In the genomic region with DNA sequence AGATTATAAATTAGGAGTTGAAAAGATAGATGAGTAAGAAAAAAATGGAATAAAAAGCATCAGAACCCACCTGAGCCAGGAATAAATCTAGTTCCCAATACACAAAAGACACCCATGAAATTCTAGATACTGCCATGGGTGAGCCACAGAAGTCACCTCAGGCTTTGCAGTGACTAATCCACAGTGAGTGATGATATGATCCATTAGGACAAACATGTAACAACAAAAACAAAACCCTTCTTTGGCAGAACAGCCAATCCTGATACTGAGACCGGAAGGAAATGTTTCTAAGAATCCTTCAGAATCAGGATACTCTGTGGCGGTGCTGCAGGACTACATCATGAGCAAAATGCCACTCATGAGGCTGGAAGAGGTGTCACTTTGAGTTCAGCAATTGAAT, we compare ENCODE assay signal across 37 cellular contexts. TPM values are rescaled to one million over a fixed set of nuclear protein-coding genes. Genes with fewer than 3 reads are reported as not detected.
"Had no signal": no experiment of that assay in that cellular context is flagged by ENCODE, and none has a peak within 500 bp of the region (broad histone marks: within the 10 kb centered on the region; RNA-seq: fewer than 3 reads in every experiment).

No MANE protein-coding gene starts in this region.

- H2AFZ ChIP-seq: hepatocyte had no signal

- H3K27me3 ChIP-seq: ascending aorta, gastrocnemius medialis, ovary, right lobe of liver, upper lobe of left lung had no signal

- H3K4me2 ChIP-seq: hepatocyte had no signal

- H3K27ac ChIP-seq: ascending aorta, gastrocnemius medialis, hepatocyte, ovary, right lobe of liver, skin epidermis, thoracic aorta, upper lobe of left lung had no signal

- H3K27ac Mint-ChIP-seq: activated CD4-positive, alpha-beta memory T cell treated with anti-CD3 and anti-CD28 coated beads for 36 hours; activated CD4-positive, alpha-beta T cell treated with anti-CD3 and anti-CD28 coated beads, Interleukin-2, amount 10 ng/mL, durations not matched to agents 24 days and 14 days; activated naive CD4-positive, alpha-beta T cell treated with anti-CD3 and anti-CD28 coated beads, Interleukin-2, amount 10 ng/mL, durations not matched to agents 7 days and 5 days; activated naive CD8-positive, alpha-beta T cell treated with anti-CD3 and anti-CD28 coated beads, Interleukin-2, amount 10 ng/mL, durations not matched to agents 7 days and 5 days; brain; nephron; progenitor cell of endocrine pancreas; stimulated activated effector memory CD8-positive, alpha-beta T cell treated with anti-CD3 and anti-CD28 coated beads, Interleukin-12 subunit alpha, Interleukin-12 subunit beta, amount 100 ng/mL, for 72 hours; stimulated activated naive CD8-positive, alpha-beta T cell treated with anti-CD3 and anti-CD28 coated beads, Interleukin-15, Interleukin-2, amounts not matched to agents 100 ng/mL and 50 ng/mL, for 24 hours; T-helper 17 cell had no signal

- H3K4me3 Mint-ChIP-seq: activated CD4-positive, alpha-beta memory T cell treated with anti-CD3 and anti-CD28 coated beads for 36 hours; activated CD4-positive, alpha-beta T cell treated with anti-CD3 and anti-CD28 coated beads, Interleukin-2, amount 10 ng/mL, durations not matched to agents 24 days and 14 days; activated naive CD4-positive, alpha-beta T cell treated with anti-CD3 and anti-CD28 coated beads, Interleukin-2, amount 10 ng/mL, durations not matched to agents 7 days and 5 days; activated naive CD8-positive, alpha-beta T cell treated with anti-CD3 and anti-CD28 coated beads, Interleukin-2, amount 10 ng/mL, durations not matched to agents 7 days and 5 days; brain; nephron; stimulated activated effector memory CD8-positive, alpha-beta T cell treated with anti-CD3 and anti-CD28 coated beads, Interleukin-12 subunit alpha, Interleukin-12 subunit beta, amount 100 ng/mL, for 72 hours; stimulated activated naive CD8-positive, alpha-beta T cell treated with anti-CD3 and anti-CD28 coated beads, Interleukin-15, Interleukin-2, amounts not matched to agents 100 ng/mL and 50 ng/mL, for 24 hours; T-helper 17 cell had no signal

- H3K79me2 ChIP-seq: hepatocyte had no signal

- ATAC-seq: gastrocnemius medialis; left cardiac atrium; left ventricle myocardium superior; stimulated activated effector memory CD8-positive, alpha-beta T cell treated with anti-CD3 and anti-CD28 coated beads, Interleukin-12 subunit alpha, Interleukin-12 subunit beta, amount 100 ng/mL, for 72 hours; T-helper 17 cell had no signal

- DNase-seq: activated CD4-positive, alpha-beta memory T cell treated with anti-CD3 and anti-CD28 coated beads for 36 hours; activated CD4-positive, alpha-beta T cell treated with anti-CD3 and anti-CD28 coated beads, Interleukin-2, amount 10 ng/mL, durations not matched to agents 24 days and 14 days; activated CD4-positive, CD25-positive, alpha-beta regulatory T cell treated with anti-CD3 and anti-CD28 coated beads, Interleukin-2, amount 50 U/mL, for 72 hours; activated CD8-positive, alpha-beta memory T cell treated with anti-CD3 and anti-CD28 coated beads, Interleukin-2, amount 50 U/mL, for 4 hours; activated gamma-delta T cell; activated naive CD4-positive, alpha-beta T cell treated with anti-CD3 and anti-CD28 coated beads, Interleukin-2, amount 10 ng/mL, durations not matched to agents 7 days and 5 days; activated naive CD8-positive, alpha-beta T cell treated with anti-CD3 and anti-CD28 coated beads, Interleukin-2, amount 10 ng/mL, durations not matched to agents 7 days and 5 days; activated T-cell treated with anti-CD3 and anti-CD28 coated beads, Interleukin-2, amount 50 U/mL, for 1 hour; central memory CD4-positive, alpha-beta T cell; effector CD8-positive, alpha-beta T cell; gastrocnemius medialis; islet precursor cell; left cardiac atrium; left ventricle myocardium superior; ovary; right lobe of liver; stimulated activated CD4-positive, alpha-beta T cell treated with anti-CD3 and anti-CD28 coated beads, Interleukin-12 subunit alpha, Interleukin-12 subunit beta, amount 100 ng/mL, for 4 hours; stimulated activated CD4-positive, alpha-beta T cell treated with anti-CD3 and anti-CD28 coated beads, Interleukin-4, amount 100 ng/mL, for 1 hour; T-helper 17 cell; T1000; upper lobe of left lung had no signal

- H3K9me3 ChIP-seq: ascending aorta, gastrocnemius medialis, ovary, right lobe of liver, thoracic aorta, upper lobe of left lung had no signal

- H3K4me3 ChIP-seq: ascending aorta, gastrocnemius medialis, hepatocyte, ovary, right lobe of liver, skin epidermis, thoracic aorta, upper lobe of left lung had no signal

- H3K9me3 Mint-ChIP-seq: activated CD4-positive, alpha-beta memory T cell treated with anti-CD3 and anti-CD28 coated beads for 36 hours; activated CD4-positive, alpha-beta T cell treated with anti-CD3 and anti-CD28 coated beads, Interleukin-2, amount 10 ng/mL, durations not matched to agents 24 days and 14 days; activated naive CD4-positive, alpha-beta T cell treated with anti-CD3 and anti-CD28 coated beads, Interleukin-2, amount 10 ng/mL, durations not matched to agents 7 days and 5 days; activated naive CD8-positive, alpha-beta T cell treated with anti-CD3 and anti-CD28 coated beads, Interleukin-2, amount 10 ng/mL, durations not matched to agents 7 days and 5 days; brain; nephron; stimulated activated effector memory CD8-positive, alpha-beta T cell treated with anti-CD3 and anti-CD28 coated beads, Interleukin-12 subunit alpha, Interleukin-12 subunit beta, amount 100 ng/mL, for 72 hours; stimulated activated naive CD8-positive, alpha-beta T cell treated with anti-CD3 and anti-CD28 coated beads, Interleukin-15, Interleukin-2, amounts not matched to agents 100 ng/mL and 50 ng/mL, for 24 hours had no signal

- H3K4me1 Mint-ChIP-seq: activated CD4-positive, alpha-beta T cell treated with anti-CD3 and anti-CD28 coated beads, Interleukin-2, amount 10 ng/mL, durations not matched to agents 24 days and 14 days; activated naive CD4-positive, alpha-beta T cell treated with anti-CD3 and anti-CD28 coated beads, Interleukin-2, amount 10 ng/mL, durations not matched to agents 7 days and 5 days; activated naive CD8-positive, alpha-beta T cell treated with anti-CD3 and anti-CD28 coated beads, Interleukin-2, amount 10 ng/mL, durations not matched to agents 7 days and 5 days; T-helper 17 cell had no signal

- H3K36me3 ChIP-seq: ascending aorta, gastrocnemius medialis, ovary, right lobe of liver, thoracic aorta, upper lobe of left lung had no signal

- H3K36me3 Mint-ChIP-seq: activated CD4-positive, alpha-beta memory T cell treated with anti-CD3 and anti-CD28 coated beads for 36 hours; activated naive CD4-positive, alpha-beta T cell treated with anti-CD3 and anti-CD28 coated beads, Interleukin-2, amount 10 ng/mL, durations not matched to agents 7 days and 5 days; activated naive CD8-positive, alpha-beta T cell treated with anti-CD3 and anti-CD28 coated beads, Interleukin-2, amount 10 ng/mL, durations not matched to agents 7 days and 5 days; brain; stimulated activated effector memory CD8-positive, alpha-beta T cell treated with anti-CD3 and anti-CD28 coated beads, Interleukin-12 subunit alpha, Interleukin-12 subunit beta, amount 100 ng/mL, for 72 hours had no signal

RNA-seq across cellular contexts. Expression of gene MINDY4B, which starts 15.0 kb away (rescaled TPM):
- total RNA-seq: activated CD4-positive, alpha-beta memory T cell treated with anti-CD3 and anti-CD28 coated beads for 36 hours; activated CD4-positive, alpha-beta T cell treated with anti-CD3 and anti-CD28 coated beads, Interleukin-2, amount 10 ng/mL, durations not matched to agents 24 days and 14 days; activated CD8-positive, alpha-beta memory T cell treated with anti-CD3 and anti-CD28 coated beads for 36 hours; activated naive CD8-positive, alpha-beta T cell treated with anti-CD3 and anti-CD28 coated beads, Interleukin-2, amount 10 ng/mL, durations not matched to agents 7 days and 5 days; ascending aorta; dermis microvascular lymphatic vessel endothelial cell; gastrocnemius medialis; hepatocyte; left cardiac atrium; left ventricle myocardium superior; lung microvascular endothelial cell; mucosa of gallbladder; ovary; progenitor cell of endocrine pancreas; renal cortical epithelial cell; right lobe of liver; subcutaneous adipose tissue; T-helper 17 cell; thoracic aorta; upper lobe of left lung had no signal
- polyA plus RNA-seq: esophagus, hepatocyte, ovary had no signal

RNA-seq across cellular contexts. Expression of gene CLRN1, which starts 52.3 kb away (rescaled TPM):
- total RNA-seq: activated CD4-positive, alpha-beta memory T cell treated with anti-CD3 and anti-CD28 coated beads for 36 hours; activated CD4-positive, alpha-beta T cell treated with anti-CD3 and anti-CD28 coated beads, Interleukin-2, amount 10 ng/mL, durations not matched to agents 24 days and 14 days; activated CD8-positive, alpha-beta memory T cell treated with anti-CD3 and anti-CD28 coated beads for 36 hours; activated naive CD8-positive, alpha-beta T cell treated with anti-CD3 and anti-CD28 coated beads, Interleukin-2, amount 10 ng/mL, durations not matched to agents 7 days and 5 days; ascending aorta; dermis microvascular lymphatic vessel endothelial cell; gastrocnemius medialis; hepatocyte; left cardiac atrium; left ventricle myocardium superior; lung microvascular endothelial cell; mucosa of gallbladder; ovary; progenitor cell of endocrine pancreas; renal cortical epithelial cell; right lobe of liver; subcutaneous adipose tissue; T-helper 17 cell; thoracic aorta; upper lobe of left lung had no signal
- polyA plus RNA-seq: esophagus, hepatocyte, ovary had no signal
